In the genomic region with DNA sequence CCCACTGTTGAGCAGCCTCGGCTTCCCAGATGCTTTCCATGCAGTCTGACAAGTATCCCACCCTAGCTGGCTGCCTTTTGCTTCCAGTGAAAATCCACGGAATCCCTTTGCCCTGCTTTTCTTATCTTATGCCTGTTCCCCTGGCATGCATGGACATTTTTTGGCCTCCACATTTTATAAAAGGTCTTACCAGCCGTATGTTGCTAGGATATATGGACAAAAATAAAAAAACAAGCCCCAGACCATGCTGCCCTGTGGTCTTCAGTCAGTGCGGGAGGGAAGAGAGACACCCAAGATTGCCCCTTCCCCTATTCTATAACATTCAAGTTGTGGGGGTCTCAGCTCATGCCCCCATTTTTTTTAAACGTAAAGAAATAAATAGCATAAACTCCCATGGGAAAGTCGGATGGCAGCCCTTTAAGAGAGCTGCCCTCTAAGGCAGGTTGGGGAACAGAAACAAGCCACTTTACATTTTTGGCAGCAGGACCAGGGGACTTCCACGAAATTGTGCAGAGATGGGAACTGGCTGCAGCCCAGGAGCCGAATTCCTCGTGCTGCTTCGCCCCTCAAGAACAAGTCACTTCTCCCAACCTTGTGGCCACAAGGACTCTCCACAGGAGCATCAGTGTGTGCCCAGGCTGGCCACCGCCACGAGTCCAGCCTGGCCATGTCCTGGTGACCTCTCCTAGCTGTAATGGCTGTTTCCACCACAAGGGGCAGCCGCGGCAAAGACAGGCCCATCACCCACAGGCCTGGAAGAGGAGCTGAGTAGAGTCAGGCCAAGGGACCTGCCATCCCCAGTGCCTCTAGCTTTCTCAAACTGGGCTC, we compare ENCODE assay signal across 8 cellular contexts.
DNase-seq lines count a peak whose midpoint lies in the region; ATAC-seq, FAIRE-seq and TF ChIP-seq lines count a peak whose summit lies in the region.

No MANE protein-coding gene starts in this region.

- intact Hi-C loops in activated T-helper 2 cell treated with anti-CD3 and anti-CD28 coated beads, Interferon-gamma antibody, Interleukin-2, Interleukin-4, amounts not matched to agents 10 μg/mL and 5 μg/mL and 100 μg/mL, durations not matched to agents 14 hours and 24 hours and 36 hours (cut with micrococcal nuclease): no loop called here
- intact Hi-C loops in head of caudate nucleus (cut with DNase I): loop anchor here (10.0 kb wide), 1 partner anchor 186 kb away; no protein-coding TSS in a partner anchor
- intact Hi-C loops in pancreas (cut with DNase I): no loop called here

- DNase-seq in D341Med (ENCODE audit: low spot score) (peak; percentile 76), NOMO-1 (lab: John Stamatoyannopoulos, UW; ENCODE audit: unreplicated experiment in 2 of 2) (peak; percentile 54 to 66), head of caudate nucleus (peak; percentile 36 to 93 (median 78)), pancreas (peak in 5 of 6 donors; percentile 37 to 87 (median 71)), epidermal melanocyte (ENCODE audit: insufficient read length, low spot score) (no peak), NCI-H146 treated with DMSO at 0.1 percent for 48 hours (lab: John Stamatoyannopoulos, UW; ENCODE audit: unreplicated experiment) (no peak)
- DNase-seq in activated T-helper 2 cell treated with anti-CD3 and anti-CD28 coated beads, Interferon-gamma antibody, Interleukin-2, Interleukin-4, amounts not matched to agents 10 μg/mL and 5 μg/mL and 100 μg/mL, durations not matched to agents 14 hours and 24 hours and 36 hours (ENCODE audit: low spot score): peak; percentile 28

- H3K4me1 ChIP-seq in pancreas: no peaks in the 10 kb centered on the region

- 20 to 31% methylated on average over 14 of the region's 14 CpGs for WGBS in pancreas, 2 donors

- no peaks in the 10 kb centered on the region for H3K36me3 Mint-ChIP-seq in activated T-helper 2 cell treated with anti-CD3 and anti-CD28 coated beads, Interferon-gamma antibody, Interleukin-2, Interleukin-4, amounts not matched to agents 10 μg/mL and 5 μg/mL and 100 μg/mL, durations not matched to agents 14 hours and 24 hours and 36 hours (ENCODE audit: low read depth)

- H3K27me3 Mint-ChIP-seq in activated T-helper 2 cell treated with anti-CD3 and anti-CD28 coated beads, Interferon-gamma antibody, Interleukin-2, Interleukin-4, amounts not matched to agents 10 μg/mL and 5 μg/mL and 100 μg/mL, durations not matched to agents 14 hours and 24 hours and 36 hours (ENCODE audit: low read depth): no peaks in the 10 kb centered on the region

- H3K27ac ChIP-seq in pancreas: no peak overlapping the region

- no peaks in the 10 kb centered on the region for H3K36me3 ChIP-seq in pancreas

- ATAC-seq in GM21576 (IDR thresholded peaks at IDR 0.05; ENCODE audit: unreplicated experiment): peak; percentile 68
- ATAC-seq in pancreas: peak; percentile 69 to 99 (median 89)

- no peak overlapping the region for H3K4me3 Mint-ChIP-seq in activated T-helper 2 cell treated with anti-CD3 and anti-CD28 coated beads, Interferon-gamma antibody, Interleukin-2, Interleukin-4, amounts not matched to agents 10 μg/mL and 5 μg/mL and 100 μg/mL, durations not matched to agents 14 hours and 24 hours and 36 hours (ENCODE audit: low read depth)

- H3K9me3 ChIP-seq in pancreas: no peaks in the 10 kb centered on the region

- no peaks in the 10 kb centered on the region for H3K4me1 Mint-ChIP-seq in activated T-helper 2 cell treated with anti-CD3 and anti-CD28 coated beads, Interferon-gamma antibody, Interleukin-2, Interleukin-4, amounts not matched to agents 10 μg/mL and 5 μg/mL and 100 μg/mL, durations not matched to agents 14 hours and 24 hours and 36 hours (ENCODE audit: low read depth)

- H3K27me3 ChIP-seq in pancreas: no peaks in the 10 kb centered on the region

- no peak overlapping the region for H3K4me3 ChIP-seq in pancreas

- no peak overlapping the region for H3K27ac Mint-ChIP-seq in activated T-helper 2 cell treated with anti-CD3 and anti-CD28 coated beads, Interferon-gamma antibody, Interleukin-2, Interleukin-4, amounts not matched to agents 10 μg/mL and 5 μg/mL and 100 μg/mL, durations not matched to agents 14 hours and 24 hours and 36 hours

- no peak for FAIRE-seq in pancreas (lab: Jason Lieb, UNC)

- peak; percentile 70 to 77 (median 71) for TF ChIP-seq CTCF in pancreas (IDR thresholded peaks at IDR 0.05)

- no peaks in the 10 kb centered on the region for H3K9me3 Mint-ChIP-seq in activated T-helper 2 cell treated with anti-CD3 and anti-CD28 coated beads, Interferon-gamma antibody, Interleukin-2, Interleukin-4, amounts not matched to agents 10 μg/mL and 5 μg/mL and 100 μg/mL, durations not matched to agents 14 hours and 24 hours and 36 hours

Comparison
In these comparisons a context has a peak if more than half of its experiments do, and no peak if none do; other contexts are left out.
1. DNase-seq: peak in D341Med (single experiment), NOMO-1 (2 of 2), activated T-helper 2 cell treated with anti-CD3 and anti-CD28 coated beads, Interferon-gamma antibody, Interleukin-2, Interleukin-4, amounts not matched to agents 10 μg/mL and 5 μg/mL and 100 μg/mL, durations not matched to agents 14 hours and 24 hours and 36 hours (single experiment), head of caudate nucleus (42 of 42) and pancreas (5 of 6); none in epidermal melanocyte (single experiment) and NCI-H146 treated with DMSO at 0.1 percent for 48 hours (single experiment).